In genomic region chr5:31048975-31049290, GRCh38 we compare ENCODE assay signal across 23 cellular contexts.
DNase-seq lines count a peak whose midpoint lies in the region; FAIRE-seq and TF ChIP-seq lines count a peak whose summit lies in the region.
"Had no signal": no experiment of that assay in that cellular context is flagged by ENCODE, and none has a peak within 500 bp of the region (broad histone marks: within the 10 kb centered on the region; RNA-seq: fewer than 3 reads in every experiment).

No MANE protein-coding gene starts in this region.

- H3K36me3 ChIP-seq in MG63 (no peaks in the 10 kb centered on the region), astrocyte (ENCODE audit: insufficient read depth, low read length) (no peaks in the 10 kb centered on the region), SK-N-SH (replicated peaks in 1 of 2; ENCODE audit: control insufficient read depth in 1 of 2, insufficient read depth in 2 of 2, low read length in 1 of 2) (no peaks in the 10 kb centered on the region)
- H3K36me3 ChIP-seq: BE2C had no signal

- H3K27ac ChIP-seq in astrocyte (ENCODE audit: low read depth, low read length) (no peak overlapping the region), SK-N-SH (ENCODE audit: low read depth in 2 of 2, low read length in 1 of 2) (no peak overlapping the region)
- H3K27ac ChIP-seq: A549 had no signal

- H4K20me1 ChIP-seq in astrocyte (ENCODE audit: insufficient read depth, low read length), result no peaks in the 10 kb centered on the region
- no peaks in the 10 kb centered on the region for H4K20me1 ChIP-seq in SK-N-SH (ENCODE audit: insufficient read depth)

- POLR2A ChIA-PET in SK-N-SH (lab: Yijun Ruan, JAX), result no interaction called here

- intact Hi-C loops in Calu3 (cut with micrococcal nuclease; ENCODE audit: unreplicated experiment), result no loop called here

- peaks cover 17% of the 10 kb centered on the region for H3K4me1 Mint-ChIP-seq in Calu3 (ENCODE audit: low read depth, unreplicated experiment)
- H3K4me1 Mint-ChIP-seq in astrocyte (ENCODE audit: low read depth, unreplicated experiment), result peaks cover 2% of the 10 kb centered on the region
- peaks cover 18% of the 10 kb centered on the region for H3K4me1 Mint-ChIP-seq in osteocyte (ENCODE audit: unreplicated experiment)
- H3K4me1 Mint-ChIP-seq: CD14-positive monocyte; CD8-positive, alpha-beta memory T cell had no signal

- 19% methylated on average over 1 of the region's 1 CpG for WGBS in SK-N-SH (ENCODE audit: low lambda C conversion rate)

- DNase-seq in Calu3, result no peak
- peak; percentile 51 for DNase-seq in MG63
- DNase-seq in astrocyte (ENCODE audit: low read depth), result peak; percentile 10
- no peak for DNase-seq in NCI-H1436 (lab: John Stamatoyannopoulos, UW)
- DNase-seq in AG08395 (ENCODE audit: low spot score), result no peak
- no peak for DNase-seq in osteocyte (ENCODE audit: extremely low spot score, unreplicated experiment)
- DNase-seq in SK-N-SH, result no peak
- DNase-seq: BE2C; CD8-positive, alpha-beta memory T cell; DMS153; DND-41; Karpas-422; NCI-H1436 treated with DMSO at 0.1 percent for 48 hours; NCI-H187 treated with DMSO at 0.1 percent for 48 hours; NCI-H510A treated with DMSO at 0.1 percent for 48 hours; SIG-M5 had no signal

- H3K36me3 Mint-ChIP-seq in Calu3 (ENCODE audit: insufficient read depth, unreplicated experiment) (peaks cover 6% of the 10 kb centered on the region), astrocyte (ENCODE audit: low read depth, unreplicated experiment) (no peaks in the 10 kb centered on the region), osteocyte (ENCODE audit: unreplicated experiment) (no peaks in the 10 kb centered on the region)
- H3K36me3 Mint-ChIP-seq: CD14-positive monocyte; CD8-positive, alpha-beta memory T cell had no signal

- no peak overlapping the region for H3K4me3 ChIP-seq in MG63
- no peak overlapping the region for H3K4me3 ChIP-seq in astrocyte (ENCODE audit: insufficient read depth, low read depth, low read length)
- H3K4me3 ChIP-seq in SK-N-SH (ENCODE audit: low read depth in 2 of 2, low read length in 1 of 2), result no peak overlapping the region
- H3K4me3 ChIP-seq: A549 had no signal

- FAIRE-seq in astrocyte (lab: Jason Lieb, UNC) (no peak), islet of Langerhans (lab: Jason Lieb, UNC) (peak; percentile 30)
- FAIRE-seq: A549, GM12892, GM19239, H54, RCC 7860 had no signal

- no peaks in the 10 kb centered on the region for H3K79me2 ChIP-seq in astrocyte (ENCODE audit: insufficient read depth, low read length)
- no peaks in the 10 kb centered on the region for H3K79me2 ChIP-seq in SK-N-SH (ENCODE audit: insufficient read depth)

- TF ChIP-seq RAD21 in SK-N-SH (IDR thresholded peaks at IDR 0.05; ENCODE audit: low read length), result no peak

- CTCF ChIA-PET in Calu3 (lab: Charles Lee), result no interaction called here
- CTCF ChIA-PET in SK-N-SH (lab: Yijun Ruan, JAX), result no interaction called here

- H3K4me3 Mint-ChIP-seq in Calu3 (ENCODE audit: low read depth, unreplicated experiment) (no peak overlapping the region), astrocyte (ENCODE audit: unreplicated experiment) (no peak overlapping the region), osteocyte (ENCODE audit: unreplicated experiment) (no peak overlapping the region)
- H3K4me3 Mint-ChIP-seq: CD14-positive monocyte; CD8-positive, alpha-beta memory T cell had no signal

- H3K4me1 ChIP-seq in astrocyte (ENCODE audit: insufficient read depth, low read length), result no peaks in the 10 kb centered on the region
- H3K4me1 ChIP-seq in SK-N-SH (ENCODE audit: control insufficient read depth in 1 of 2, insufficient read depth in 2 of 2, low read depth in 1 of 2, low read length in 1 of 2), result no peaks in the 10 kb centered on the region; a peak in 1 of 4 replicates
- H3K4me1 ChIP-seq: A549 had no signal

- H3K9me3 ChIP-seq in MG63, result no peaks in the 10 kb centered on the region; the same call in 1 of the 2 replicates
- no peaks in the 10 kb centered on the region for H3K9me3 ChIP-seq in astrocyte (ENCODE audit: insufficient read depth, low read depth, low read length)
- H3K9me3 ChIP-seq in SK-N-SH, result no peaks in the 10 kb centered on the region
- H3K9me3 ChIP-seq: A549, BE2C had no signal

- H3K9me3 Mint-ChIP-seq in Calu3 (ENCODE audit: low read depth, unreplicated experiment) (peaks cover 9% of the 10 kb centered on the region), astrocyte (ENCODE audit: unreplicated experiment) (peaks cover 2% of the 10 kb centered on the region), osteocyte (ENCODE audit: unreplicated experiment) (peaks cover 4% of the 10 kb centered on the region)

- no peak for TF ChIP-seq CTCF in Calu3 (IDR thresholded peaks at IDR 0.05; ENCODE audit: unreplicated experiment)
- TF ChIP-seq CTCF in astrocyte (IDR thresholded peaks at IDR 0.05; ENCODE audit: insufficient read depth, low read depth, low read length), result no peak
- TF ChIP-seq CTCF in osteocyte (IDR thresholded peaks at IDR 0.05), result no peak
- TF ChIP-seq CTCF in SK-N-SH (IDR thresholded peaks at IDR 0.05), result no peak

- peak overlapping the region; percentile 57 for H3K27ac Mint-ChIP-seq in Calu3 (ENCODE audit: unreplicated experiment)
- no peak overlapping the region for H3K27ac Mint-ChIP-seq in astrocyte (ENCODE audit: unreplicated experiment)
- no peak overlapping the region for H3K27ac Mint-ChIP-seq in osteocyte (ENCODE audit: unreplicated experiment)
- H3K27ac Mint-ChIP-seq: CD14-positive monocyte; CD8-positive, alpha-beta memory T cell had no signal

- H3K9ac ChIP-seq in astrocyte (ENCODE audit: low read length), result no peak overlapping the region
- H3K9ac ChIP-seq in SK-N-SH, result no peak overlapping the region

- no peaks in the 10 kb centered on the region for H3F3A ChIP-seq in SK-N-SH (replicated peaks; ENCODE audit: insufficient read depth)

- no peaks in the 10 kb centered on the region for H3K9me2 ChIP-seq in SK-N-SH

- no peaks in the 10 kb centered on the region for H3K27me3 ChIP-seq in MG63
- H3K27me3 ChIP-seq in astrocyte (ENCODE audit: insufficient read depth, low read length), result no peaks in the 10 kb centered on the region
- no peaks in the 10 kb centered on the region for H3K27me3 ChIP-seq in SK-N-SH (ENCODE audit: insufficient read depth)
- H3K27me3 ChIP-seq: BE2C had no signal

- H3K4me2 ChIP-seq in astrocyte (ENCODE audit: low read length) (no peak overlapping the region), SK-N-SH (no peak overlapping the region)
- H3K4me2 ChIP-seq: A549 had no signal

- no TSS peak for BruUV-seq in Calu3 (replicated peaks; lab: Mats Ljungman, UMichigan)

- H3K27me3 Mint-ChIP-seq in Calu3 (ENCODE audit: unreplicated experiment), result no peaks in the 10 kb centered on the region
- H3K27me3 Mint-ChIP-seq in astrocyte (ENCODE audit: low read depth, unreplicated experiment), result no peaks in the 10 kb centered on the region
- no peaks in the 10 kb centered on the region for H3K27me3 Mint-ChIP-seq in osteocyte (ENCODE audit: unreplicated experiment)
- H3K27me3 Mint-ChIP-seq: CD8-positive, alpha-beta memory T cell had no signal

- no peak for TF ChIP-seq EP300 in SK-N-SH (IDR thresholded peaks at IDR 0.05; ENCODE audit: borderline replicate concordance in 1 of 2, low read depth in 1 of 2, low read length in 1 of 2)

- no peak overlapping the region for H2AFZ ChIP-seq in astrocyte (ENCODE audit: low read depth, low read length)
- H2AFZ ChIP-seq in SK-N-SH (ENCODE audit: low read depth), result no peak overlapping the region

TF ChIP-seq in SK-N-SH, 30 proteins besides CTCF, POLR2A, EP300 and RAD21 (continues in another document):
- TF ChIP-seq TCF12 (IDR thresholded peaks at IDR 0.05) (no peak), SIN3A (IDR thresholded peaks at IDR 0.05; ENCODE audit: borderline replicate concordance, low read depth, low read length) (no peak), FOSL2 (IDR thresholded peaks at IDR 0.05; ENCODE audit: borderline replicate concordance, low read depth) (no peak), JUND (IDR thresholded peaks at IDR 0.05) (no peak), GABPA (IDR thresholded peaks at IDR 0.05; ENCODE audit: low read depth) (no peak), USF1 (IDR thresholded peaks at IDR 0.05; ENCODE audit: borderline replicate concordance, low read depth) (no peak), EZH2phosphoT487 (IDR thresholded peaks at IDR 0.05; ENCODE audit: borderline replicate concordance, low read depth) (no peak), NFIC (IDR thresholded peaks at IDR 0.05; ENCODE audit: borderline replicate concordance) (no peak), ELF1 (IDR thresholded peaks at IDR 0.05) (no peak), MEF2A (IDR thresholded peaks at IDR 0.05; ENCODE audit: borderline replicate concordance, low read depth) (no peak), FOXM1 (IDR thresholded peaks at IDR 0.05; ENCODE audit: low read depth) (no peak), GATA2 (CRISPR knock-in tag; IDR thresholded peaks at IDR 0.05) (no peak)

Comparison
In these comparisons a context has a peak if more than half of its experiments do, and no peak if none do; other contexts are left out.
1. DNase-seq: peak in MG63 (single experiment) and astrocyte (single experiment); none in Calu3 (single experiment), NCI-H1436 (single experiment), AG08395 (single experiment), osteocyte (single experiment) and SK-N-SH (single experiment).